ENCODE assay signal across 34 cellular contexts in genomic region chrX:33014949-33015348, GRCh38.
"Had no signal": no experiment of that assay in that cellular context is flagged by ENCODE, and none has a peak within 500 bp of the region (broad histone marks: within the 10 kb centered on the region; RNA-seq: fewer than 3 reads in every experiment).

No MANE protein-coding gene starts in this region.

- H3K4me2 ChIP-seq: KMS-11 had no signal

- H3K4me3 ChIP-seq: MG63 had no signal

- H3K27me3 ChIP-seq: MG63 had no signal

- H3K9ac ChIP-seq: KMS-11 had no signal

- DNase-seq: Karpas-422, Kasumi-1, KG1, MG63, MM.1S, MV-4-11, NCI-H1048, NCI-H1092, NCI-H1092 treated with DMSO at 0.1 percent for 48 hours, NCI-H1105, NCI-H1105 treated with DMSO at 0.1 percent for 48 hours, NCI-H1417, NCI-H1417 treated with DMSO at 0.1 percent for 48 hours, NCI-H1436, NCI-H1436 treated with DMSO at 0.1 percent for 48 hours, NCI-H146, NCI-H1694, NCI-H1694 treated with DMSO at 0.1 percent for 48 hours, NCI-H187, NCI-H187 treated with DMSO at 0.1 percent for 48 hours, NCI-H1930, NCI-H2029, NCI-H2029 treated with DMSO at 0.1 percent for 48 hours, NCI-H2081, NCI-H2081 treated with DMSO at 0.1 percent for 48 hours, NCI-H2107, NCI-H2171, NCI-H2171 treated with DMSO at 0.1 percent for 48 hours, NCI-H2227 treated with DMSO at 0.1 percent for 48 hours, NCI-H226, NCI-H345, NCI-H446, NCI-H446 treated with DMSO at 0.1 percent for 48 hours had no signal

- H3K9me3 ChIP-seq: MG63 had no signal

- H3K27ac ChIP-seq: KMS-11 had no signal

- H3K36me3 ChIP-seq: MG63 had no signal
